ENCODE assay signal across 21 cellular contexts in the genomic region with DNA sequence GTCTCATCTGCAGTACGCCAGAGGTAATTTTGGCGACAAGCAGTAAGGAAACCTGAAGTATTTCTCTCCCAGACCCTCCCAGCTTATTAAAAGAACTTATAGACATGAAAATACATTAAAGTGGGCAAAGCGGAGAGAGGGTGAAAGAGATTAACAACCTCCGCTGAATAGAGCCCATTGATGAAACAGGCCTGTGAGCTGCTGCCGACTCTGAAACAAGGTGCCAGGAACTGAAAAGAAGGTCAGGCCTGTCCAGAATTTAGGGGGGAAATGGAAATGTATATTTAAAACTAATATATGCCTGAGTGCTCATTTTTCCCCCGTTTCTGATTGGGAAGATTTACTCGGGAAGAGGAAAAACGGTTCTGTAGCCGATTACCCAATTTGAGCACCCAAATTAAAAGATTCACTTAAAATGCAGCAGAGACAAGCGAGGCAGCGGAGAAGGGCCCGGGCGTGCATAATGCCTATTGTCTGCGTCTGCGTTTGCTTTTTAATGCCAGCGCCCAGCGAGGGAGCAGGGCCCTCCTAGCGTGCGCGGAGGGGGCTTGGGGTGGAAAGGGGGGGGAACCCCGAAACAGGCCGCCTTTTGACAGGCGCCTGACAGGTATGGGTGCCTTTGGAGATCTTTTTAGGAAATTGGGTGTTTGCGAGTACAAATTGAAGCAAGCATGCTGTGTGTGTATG.
"Had no signal": no experiment of that assay in that cellular context is flagged by ENCODE, and none has a peak within 500 bp of the region (broad histone marks: within the 10 kb centered on the region; RNA-seq: fewer than 3 reads in every experiment).

No MANE protein-coding gene starts in this region.

- H3K4me3 ChIP-seq: coronary artery, esophagus muscularis mucosa, gastroesophageal sphincter, hepatocyte, lower lobe of right lung, ovary, SJSA1, suprapubic skin, transverse colon, uterus had no signal

- ATAC-seq: activated CD8-positive, alpha-beta memory T cell treated with anti-CD3 and anti-CD28 coated beads, Interleukin-2, amount 10 ng/mL, durations not matched to agents 7 days and 5 days; gastroesophageal sphincter; left colon; lower lobe of right lung had no signal

- H3K27ac ChIP-seq: coronary artery, esophagus muscularis mucosa, gastroesophageal sphincter, hepatocyte, lower lobe of right lung, ovary, SJSA1, suprapubic skin, transverse colon, uterus had no signal

- H3K4me1 ChIP-seq: lower lobe of right lung, SJSA1, suprapubic skin, transverse colon, uterus had no signal

- DNase-seq: activated B cell treated with CpG ODN at 0.5 μM for 24 hours; activated CD4-positive, alpha-beta memory T cell treated with anti-CD3 and anti-CD28 coated beads, Interleukin-2, amount 10 ng/mL, durations not matched to agents 7 days and 5 days; activated CD4-positive, alpha-beta T cell treated with anti-CD3 and anti-CD28 coated beads for 4 hours; activated CD8-positive, alpha-beta memory T cell treated with anti-CD3 and anti-CD28 coated beads, Interleukin-2, amount 10 ng/mL, durations not matched to agents 7 days and 5 days; activated naive CD8-positive, alpha-beta T cell treated with anti-CD3 and anti-CD28 coated beads for 36 hours; central memory CD4-positive, alpha-beta T cell; effector CD4-positive, alpha-beta T cell; left colon; lower lobe of right lung; ovary; stimulated activated CD4-positive, alpha-beta T cell treated with anti-CD3 and anti-CD28 coated beads, Interleukin-2, amount 100 ng/mL, for 48 hours; SW 1271; T-helper 2 cell; transverse colon; uterus had no signal

- H3K36me3 ChIP-seq: lower lobe of right lung, ovary, suprapubic skin, transverse colon, uterus had no signal

- H3K9me3 ChIP-seq: esophagus muscularis mucosa, gastroesophageal sphincter, lower lobe of right lung, ovary, SJSA1, suprapubic skin, transverse colon, uterus had no signal

- H3K27me3 ChIP-seq: esophagus muscularis mucosa, gastroesophageal sphincter, hepatocyte, ovary, SJSA1, suprapubic skin, transverse colon, uterus had no signal
